In the genomic region with DNA sequence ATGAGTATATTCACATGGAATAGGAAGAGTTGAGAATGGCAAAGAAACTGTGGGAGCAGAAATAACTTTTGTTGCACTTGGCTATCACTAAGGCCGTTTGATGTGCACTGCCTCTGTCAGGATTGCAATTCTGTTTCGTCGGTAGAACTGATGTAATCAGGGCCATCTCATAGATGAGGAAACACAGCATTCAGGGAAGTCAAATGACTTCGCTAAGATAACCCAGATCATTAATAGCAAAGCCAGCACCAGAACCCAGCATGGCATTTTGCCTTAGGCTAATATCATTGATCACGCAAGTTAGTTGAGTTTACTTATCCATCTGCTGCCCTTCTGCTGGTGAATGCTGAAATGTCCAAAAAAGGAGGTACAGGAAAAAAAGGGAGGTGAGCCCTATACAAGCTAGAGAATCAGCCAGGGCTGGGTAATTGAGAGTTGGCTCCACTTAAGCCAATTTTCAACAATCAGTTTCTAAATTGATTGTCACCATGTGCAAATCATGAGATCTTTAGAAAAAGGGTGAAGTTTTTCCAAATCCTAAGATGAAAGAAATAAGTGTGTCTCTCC, we compare ENCODE assay signal across 2 cellular contexts.
TF ChIP-seq lines count a peak whose summit lies in the region.

No MANE protein-coding gene starts in this region.

TF ChIP-seq in SK-N-SH, 30 proteins besides CTCF, POLR2A, EP300 and RAD21:
- TF ChIP-seq MXI1 (IDR thresholded peaks at IDR 0.05; ENCODE audit: low read depth, low read length), result no peak
- no peak for TF ChIP-seq YY1 (IDR thresholded peaks at IDR 0.05; ENCODE audit: low read depth)
- no peak for TF ChIP-seq CHD2 (IDR thresholded peaks at IDR 0.05; ENCODE audit: low read length, partially characterized antibody)
- TF ChIP-seq NRF1 (IDR thresholded peaks at IDR 0.05; ENCODE audit: low read depth, low read length), result no peak
- no peak for TF ChIP-seq GATA2 (CRISPR knock-in tag; IDR thresholded peaks at IDR 0.05)
- TF ChIP-seq, protein P1, sequence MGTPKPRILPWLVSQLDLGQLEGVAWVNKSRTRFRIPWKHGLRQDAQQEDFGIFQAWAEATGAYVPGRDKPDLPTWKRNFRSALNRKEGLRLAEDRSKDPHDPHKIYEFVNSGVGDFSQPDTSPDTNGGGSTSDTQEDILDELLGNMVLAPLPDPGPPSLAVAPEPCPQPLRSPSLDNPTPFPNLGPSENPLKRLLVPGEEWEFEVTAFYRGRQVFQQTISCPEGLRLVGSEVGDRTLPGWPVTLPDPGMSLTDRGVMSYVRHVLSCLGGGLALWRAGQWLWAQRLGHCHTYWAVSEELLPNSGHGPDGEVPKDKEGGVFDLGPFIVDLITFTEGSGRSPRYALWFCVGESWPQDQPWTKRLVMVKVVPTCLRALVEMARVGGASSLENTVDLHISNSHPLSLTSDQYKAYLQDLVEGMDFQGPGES (IDR thresholded peaks at IDR 0.05; ENCODE audit: low read depth, low read length), result no peak
- TF ChIP-seq TEAD4 (IDR thresholded peaks at IDR 0.05; ENCODE audit: borderline replicate concordance, insufficient read depth), result no peak
- TF ChIP-seq, protein P2, sequence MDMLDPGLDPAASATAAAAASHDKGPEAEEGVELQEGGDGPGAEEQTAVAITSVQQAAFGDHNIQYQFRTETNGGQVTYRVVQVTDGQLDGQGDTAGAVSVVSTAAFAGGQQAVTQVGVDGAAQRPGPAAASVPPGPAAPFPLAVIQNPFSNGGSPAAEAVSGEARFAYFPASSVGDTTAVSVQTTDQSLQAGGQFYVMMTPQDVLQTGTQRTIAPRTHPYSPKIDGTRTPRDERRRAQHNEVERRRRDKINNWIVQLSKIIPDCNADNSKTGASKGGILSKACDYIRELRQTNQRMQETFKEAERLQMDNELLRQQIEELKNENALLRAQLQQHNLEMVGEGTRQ (IDR thresholded peaks at IDR 0.05; ENCODE audit: borderline replicate concordance, low read depth, low read length), result no peak
- TF ChIP-seq, protein P3, sequence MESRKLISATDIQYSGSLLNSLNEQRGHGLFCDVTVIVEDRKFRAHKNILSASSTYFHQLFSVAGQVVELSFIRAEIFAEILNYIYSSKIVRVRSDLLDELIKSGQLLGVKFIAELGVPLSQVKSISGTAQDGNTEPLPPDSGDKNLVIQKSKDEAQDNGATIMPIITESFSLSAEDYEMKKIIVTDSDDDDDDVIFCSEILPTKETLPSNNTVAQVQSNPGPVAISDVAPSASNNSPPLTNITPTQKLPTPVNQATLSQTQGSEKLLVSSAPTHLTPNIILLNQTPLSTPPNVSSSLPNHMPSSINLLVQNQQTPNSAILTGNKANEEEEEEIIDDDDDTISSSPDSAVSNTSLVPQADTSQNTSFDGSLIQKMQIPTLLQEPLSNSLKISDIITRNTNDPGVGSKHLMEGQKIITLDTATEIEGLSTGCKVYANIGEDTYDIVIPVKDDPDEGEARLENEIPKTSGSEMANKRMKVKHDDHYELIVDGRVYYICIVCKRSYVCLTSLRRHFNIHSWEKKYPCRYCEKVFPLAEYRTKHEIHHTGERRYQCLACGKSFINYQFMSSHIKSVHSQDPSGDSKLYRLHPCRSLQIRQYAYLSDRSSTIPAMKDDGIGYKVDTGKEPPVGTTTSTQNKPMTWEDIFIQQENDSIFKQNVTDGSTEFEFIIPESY (IDR thresholded peaks at IDR 0.05; ENCODE audit: borderline replicate concordance, low read depth), result no peak
- no peak for TF ChIP-seq SIN3A (IDR thresholded peaks at IDR 0.05; ENCODE audit: borderline replicate concordance, low read depth, low read length)
- no peak for TF ChIP-seq POLR2AphosphoS5 (IDR thresholded peaks at IDR 0.05; ENCODE audit: low read depth, low read length)
- TF ChIP-seq TCF12 (IDR thresholded peaks at IDR 0.05), result no peak
- no peak for TF ChIP-seq MEF2A (IDR thresholded peaks at IDR 0.05; ENCODE audit: borderline replicate concordance, low read depth)
- no peak for TF ChIP-seq RFX5 (IDR thresholded peaks at IDR 0.05; ENCODE audit: low read length)
- TF ChIP-seq, protein P4, sequence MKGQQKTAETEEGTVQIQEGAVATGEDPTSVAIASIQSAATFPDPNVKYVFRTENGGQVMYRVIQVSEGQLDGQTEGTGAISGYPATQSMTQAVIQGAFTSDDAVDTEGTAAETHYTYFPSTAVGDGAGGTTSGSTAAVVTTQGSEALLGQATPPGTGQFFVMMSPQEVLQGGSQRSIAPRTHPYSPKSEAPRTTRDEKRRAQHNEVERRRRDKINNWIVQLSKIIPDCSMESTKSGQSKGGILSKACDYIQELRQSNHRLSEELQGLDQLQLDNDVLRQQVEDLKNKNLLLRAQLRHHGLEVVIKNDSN (IDR thresholded peaks at IDR 0.05; ENCODE audit: borderline replicate concordance, low read depth), result no peak
- TF ChIP-seq, protein P5, sequence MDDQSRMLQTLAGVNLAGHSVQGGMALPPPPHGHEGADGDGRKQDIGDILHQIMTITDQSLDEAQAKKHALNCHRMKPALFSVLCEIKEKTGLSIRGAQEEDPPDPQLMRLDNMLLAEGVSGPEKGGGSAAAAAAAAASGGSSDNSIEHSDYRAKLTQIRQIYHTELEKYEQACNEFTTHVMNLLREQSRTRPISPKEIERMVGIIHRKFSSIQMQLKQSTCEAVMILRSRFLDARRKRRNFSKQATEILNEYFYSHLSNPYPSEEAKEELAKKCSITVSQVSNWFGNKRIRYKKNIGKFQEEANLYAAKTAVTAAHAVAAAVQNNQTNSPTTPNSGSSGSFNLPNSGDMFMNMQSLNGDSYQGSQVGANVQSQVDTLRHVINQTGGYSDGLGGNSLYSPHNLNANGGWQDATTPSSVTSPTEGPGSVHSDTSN (IDR thresholded peaks at IDR 0.05), result no peak

TF ChIP-seq in SK-N-SH treated with all-trans-retinoic acid at 6 μM for 48 hours, 23 proteins besides CTCF, POLR2A, EP300 and RAD21:
- TF ChIP-seq RARB (CRISPR knock-in tag; IDR thresholded peaks at IDR 0.05) (no peak), TOX (CRISPR knock-in tag; IDR thresholded peaks at IDR 0.05; ENCODE audit: borderline replicate concordance) (no peak), ZNF8 (CRISPR knock-in tag; IDR thresholded peaks at IDR 0.05) (no peak), CSDC2 (CRISPR knock-in tag; IDR thresholded peaks at IDR 0.05) (no peak), OSR1 (CRISPR knock-in tag; IDR thresholded peaks at IDR 0.05) (no peak), ZNF70 (CRISPR knock-in tag; IDR thresholded peaks at IDR 0.05) (no peak), SNAI2 (CRISPR knock-in tag; IDR thresholded peaks at IDR 0.05) (no peak), ZFP30 (CRISPR knock-in tag; IDR thresholded peaks at IDR 0.05) (no peak), ISL1 (CRISPR knock-in tag; IDR thresholded peaks at IDR 0.05) (no peak), ZFP3 (CRISPR knock-in tag; IDR thresholded peaks at IDR 0.05) (no peak), ESRRG (CRISPR knock-in tag; IDR thresholded peaks at IDR 0.05) (no peak), PPARA (CRISPR knock-in tag; IDR thresholded peaks at IDR 0.05; ENCODE audit: borderline replicate concordance) (no peak), BACH2 (CRISPR knock-in tag; IDR thresholded peaks at IDR 0.05; ENCODE audit: borderline replicate concordance) (no peak), GLIS3 (CRISPR knock-in tag; IDR thresholded peaks at IDR 0.05) (no peak)
- TF ChIP-seq, protein P6, sequence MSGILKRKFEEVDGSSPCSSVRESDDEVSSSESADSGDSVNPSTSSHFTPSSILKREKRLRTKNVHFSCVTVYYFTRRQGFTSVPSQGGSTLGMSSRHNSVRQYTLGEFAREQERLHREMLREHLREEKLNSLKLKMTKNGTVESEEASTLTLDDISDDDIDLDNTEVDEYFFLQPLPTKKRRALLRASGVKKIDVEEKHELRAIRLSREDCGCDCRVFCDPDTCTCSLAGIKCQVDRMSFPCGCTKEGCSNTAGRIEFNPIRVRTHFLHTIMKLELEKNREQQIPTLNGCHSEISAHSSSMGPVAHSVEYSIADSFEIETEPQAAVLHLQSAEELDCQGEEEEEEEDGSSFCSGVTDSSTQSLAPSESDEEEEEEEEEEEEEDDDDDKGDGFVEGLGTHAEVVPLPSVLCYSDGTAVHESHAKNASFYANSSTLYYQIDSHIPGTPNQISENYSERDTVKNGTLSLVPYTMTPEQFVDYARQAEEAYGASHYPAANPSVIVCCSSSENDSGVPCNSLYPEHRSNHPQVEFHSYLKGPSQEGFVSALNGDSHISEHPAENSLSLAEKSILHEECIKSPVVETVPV (CRISPR knock-in tag; IDR thresholded peaks at IDR 0.05), result no peak
- TF ChIP-seq, protein P7, sequence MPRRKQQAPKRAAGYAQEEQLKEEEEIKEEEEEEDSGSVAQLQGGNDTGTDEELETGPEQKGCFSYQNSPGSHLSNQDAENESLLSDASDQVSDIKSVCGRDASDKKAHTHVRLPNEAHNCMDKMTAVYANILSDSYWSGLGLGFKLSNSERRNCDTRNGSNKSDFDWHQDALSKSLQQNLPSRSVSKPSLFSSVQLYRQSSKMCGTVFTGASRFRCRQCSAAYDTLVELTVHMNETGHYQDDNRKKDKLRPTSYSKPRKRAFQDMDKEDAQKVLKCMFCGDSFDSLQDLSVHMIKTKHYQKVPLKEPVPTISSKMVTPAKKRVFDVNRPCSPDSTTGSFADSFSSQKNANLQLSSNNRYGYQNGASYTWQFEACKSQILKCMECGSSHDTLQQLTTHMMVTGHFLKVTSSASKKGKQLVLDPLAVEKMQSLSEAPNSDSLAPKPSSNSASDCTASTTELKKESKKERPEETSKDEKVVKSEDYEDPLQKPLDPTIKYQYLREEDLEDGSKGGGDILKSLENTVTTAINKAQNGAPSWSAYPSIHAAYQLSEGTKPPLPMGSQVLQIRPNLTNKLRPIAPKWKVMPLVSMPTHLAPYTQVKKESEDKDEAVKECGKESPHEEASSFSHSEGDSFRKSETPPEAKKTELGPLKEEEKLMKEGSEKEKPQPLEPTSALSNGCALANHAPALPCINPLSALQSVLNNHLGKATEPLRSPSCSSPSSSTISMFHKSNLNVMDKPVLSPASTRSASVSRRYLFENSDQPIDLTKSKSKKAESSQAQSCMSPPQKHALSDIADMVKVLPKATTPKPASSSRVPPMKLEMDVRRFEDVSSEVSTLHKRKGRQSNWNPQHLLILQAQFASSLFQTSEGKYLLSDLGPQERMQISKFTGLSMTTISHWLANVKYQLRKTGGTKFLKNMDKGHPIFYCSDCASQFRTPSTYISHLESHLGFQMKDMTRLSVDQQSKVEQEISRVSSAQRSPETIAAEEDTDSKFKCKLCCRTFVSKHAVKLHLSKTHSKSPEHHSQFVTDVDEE (CRISPR knock-in tag; IDR thresholded peaks at IDR 0.05), result no peak
- TF ChIP-seq, protein P8, sequence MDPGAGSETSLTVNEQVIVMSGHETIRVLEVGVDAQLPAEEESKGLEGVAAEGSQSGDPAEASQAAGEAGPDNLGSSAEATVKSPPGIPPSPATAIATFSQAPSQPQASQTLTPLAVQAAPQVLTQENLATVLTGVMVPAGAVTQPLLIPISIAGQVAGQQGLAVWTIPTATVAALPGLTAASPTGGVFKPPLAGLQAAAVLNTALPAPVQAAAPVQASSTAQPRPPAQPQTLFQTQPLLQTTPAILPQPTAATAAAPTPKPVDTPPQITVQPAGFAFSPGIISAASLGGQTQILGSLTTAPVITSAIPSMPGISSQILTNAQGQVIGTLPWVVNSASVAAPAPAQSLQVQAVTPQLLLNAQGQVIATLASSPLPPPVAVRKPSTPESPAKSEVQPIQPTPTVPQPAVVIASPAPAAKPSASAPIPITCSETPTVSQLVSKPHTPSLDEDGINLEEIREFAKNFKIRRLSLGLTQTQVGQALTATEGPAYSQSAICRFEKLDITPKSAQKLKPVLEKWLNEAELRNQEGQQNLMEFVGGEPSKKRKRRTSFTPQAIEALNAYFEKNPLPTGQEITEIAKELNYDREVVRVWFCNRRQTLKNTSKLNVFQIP (CRISPR knock-in tag; IDR thresholded peaks at IDR 0.05; ENCODE audit: borderline replicate concordance, low read depth), result no peak
- TF ChIP-seq, protein P9, sequence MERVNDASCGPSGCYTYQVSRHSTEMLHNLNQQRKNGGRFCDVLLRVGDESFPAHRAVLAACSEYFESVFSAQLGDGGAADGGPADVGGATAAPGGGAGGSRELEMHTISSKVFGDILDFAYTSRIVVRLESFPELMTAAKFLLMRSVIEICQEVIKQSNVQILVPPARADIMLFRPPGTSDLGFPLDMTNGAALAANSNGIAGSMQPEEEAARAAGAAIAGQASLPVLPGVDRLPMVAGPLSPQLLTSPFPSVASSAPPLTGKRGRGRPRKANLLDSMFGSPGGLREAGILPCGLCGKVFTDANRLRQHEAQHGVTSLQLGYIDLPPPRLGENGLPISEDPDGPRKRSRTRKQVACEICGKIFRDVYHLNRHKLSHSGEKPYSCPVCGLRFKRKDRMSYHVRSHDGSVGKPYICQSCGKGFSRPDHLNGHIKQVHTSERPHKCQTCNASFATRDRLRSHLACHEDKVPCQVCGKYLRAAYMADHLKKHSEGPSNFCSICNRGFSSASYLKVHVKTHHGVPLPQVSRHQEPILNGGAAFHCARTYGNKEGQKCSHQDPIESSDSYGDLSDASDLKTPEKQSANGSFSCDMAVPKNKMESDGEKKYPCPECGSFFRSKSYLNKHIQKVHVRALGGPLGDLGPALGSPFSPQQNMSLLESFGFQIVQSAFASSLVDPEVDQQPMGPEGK (CRISPR knock-in tag; IDR thresholded peaks at IDR 0.05; ENCODE audit: borderline replicate concordance), result no peak
TF ChIP-seq in SK-N-SH treated with all-trans-retinoic acid at 6 μM for 48 hours: peak in this region for 0.
